ENCODE assay signal across 1 cellular context in genomic region chr5:157686841-157687554, GRCh38.
TF ChIP-seq lines count a peak whose summit lies in the region.

No MANE protein-coding gene starts in this region.

TF ChIP-seq in HepG2, 621 proteins besides CTCF, POLR2A, EP300 and RAD21:
- TF ChIP-seq HNF4A (CRISPR knock-in tag; IDR thresholded peaks at IDR 0.05): 0 out of 2 replicates have a peak, but pooled peaks have one; percentile 9
- TF ChIP-seq, protein P1, sequence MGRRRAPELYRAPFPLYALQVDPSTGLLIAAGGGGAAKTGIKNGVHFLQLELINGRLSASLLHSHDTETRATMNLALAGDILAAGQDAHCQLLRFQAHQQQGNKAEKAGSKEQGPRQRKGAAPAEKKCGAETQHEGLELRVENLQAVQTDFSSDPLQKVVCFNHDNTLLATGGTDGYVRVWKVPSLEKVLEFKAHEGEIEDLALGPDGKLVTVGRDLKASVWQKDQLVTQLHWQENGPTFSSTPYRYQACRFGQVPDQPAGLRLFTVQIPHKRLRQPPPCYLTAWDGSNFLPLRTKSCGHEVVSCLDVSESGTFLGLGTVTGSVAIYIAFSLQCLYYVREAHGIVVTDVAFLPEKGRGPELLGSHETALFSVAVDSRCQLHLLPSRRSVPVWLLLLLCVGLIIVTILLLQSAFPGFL (CRISPR knock-in tag; IDR thresholded peaks at IDR 0.05): no peak
